1 cellular context compared by ENCODE assay signal in genomic region chr4:146175541-146176453, GRCh38.
TF ChIP-seq lines count a peak whose summit lies in the region.

LSM6 (plus strand) TSS chr4:146175718; CDS start chr4:146182922, 7,204 bp downstream.

TF ChIP-seq in HepG2, 621 proteins besides CTCF, POLR2A, EP300 and RAD21 (continued from another document and continues in another):
- TF ChIP-seq RBM39 (IDR thresholded peaks at IDR 0.05; ENCODE audit: low read depth, low read length, poor library complexity, severe bottlenecking) (peak; percentile 65), RNF2 (conservative IDR thresholded peaks at IDR 0.05; ENCODE audit: low read depth) (peak; percentile 76), ZNF253 (CRISPR knock-in tag; IDR thresholded peaks at IDR 0.05; ENCODE audit: borderline replicate concordance) (peak; percentile 73; the same call in 1 of the 2 replicates), TOPORS (CRISPR knock-in tag; IDR thresholded peaks at IDR 0.05) (no peak), ZBTB25 (CRISPR knock-in tag; IDR thresholded peaks at IDR 0.05) (peak; percentile 32; the same call in 1 of the 2 replicates), HES4 (CRISPR knock-in tag; IDR thresholded peaks at IDR 0.05; ENCODE audit: borderline replicate concordance) (peak; percentile 41; the same call in 1 of the 2 replicates), ZNF556 (CRISPR knock-in tag; IDR thresholded peaks at IDR 0.05; ENCODE audit: borderline replicate concordance) (peak; percentile 74; the same call in 1 of the 2 replicates), ZFP62 (CRISPR knock-in tag; IDR thresholded peaks at IDR 0.05) (no peak), TGIF2 (CRISPR knock-in tag; IDR thresholded peaks at IDR 0.05) (no peak), CAMTA2 (CRISPR knock-in tag; IDR thresholded peaks at IDR 0.05; ENCODE audit: borderline replicate concordance) (peak; percentile 80; the same call in 1 of the 2 replicates), DPF2 (CRISPR knock-in tag; IDR thresholded peaks at IDR 0.05; ENCODE audit: borderline replicate concordance, low read depth) (no peak), ATAD3A (CRISPR knock-in tag; IDR thresholded peaks at IDR 0.05) (no peak), ZNF570 (CRISPR knock-in tag; IDR thresholded peaks at IDR 0.05; ENCODE audit: borderline replicate concordance) (no peak), ZNF549 (CRISPR knock-in tag; IDR thresholded peaks at IDR 0.05) (no peak), SMAD9 (CRISPR knock-in tag; IDR thresholded peaks at IDR 0.05) (no peak), ZNF713 (CRISPR knock-in tag; IDR thresholded peaks at IDR 0.05) (no peak), MTF2 (CRISPR knock-in tag; IDR thresholded peaks at IDR 0.05; ENCODE audit: borderline replicate concordance) (peak; percentile 67; the same call in 1 of the 2 replicates), YEATS2 (CRISPR knock-in tag; IDR thresholded peaks at IDR 0.05; ENCODE audit: borderline replicate concordance) (peak; percentile 81; the same call in 1 of the 2 replicates), ZNF142 (CRISPR knock-in tag; IDR thresholded peaks at IDR 0.05) (0 out of 2 replicates have a peak, but pooled peaks have one; percentile 77), ZHX1 (CRISPR knock-in tag; IDR thresholded peaks at IDR 0.05; ENCODE audit: low read depth) (0 out of 2 replicates have a peak, but pooled peaks have one; percentile 21), NR2C2 (CRISPR knock-in tag; IDR thresholded peaks at IDR 0.05; ENCODE audit: borderline replicate concordance) (peak; percentile 41; the same call in 1 of the 2 replicates), GMEB1 (CRISPR knock-in tag; IDR thresholded peaks at IDR 0.05; ENCODE audit: borderline replicate concordance) (0 out of 2 replicates have a peak, but pooled peaks have one; percentile 55), ZFP41 (CRISPR knock-in tag; IDR thresholded peaks at IDR 0.05; ENCODE audit: borderline replicate concordance) (0 out of 2 replicates have a peak, but pooled peaks have one; percentile 47), TBX2 (CRISPR knock-in tag; IDR thresholded peaks at IDR 0.05; ENCODE audit: borderline replicate concordance) (peak; percentile 54; the same call in 1 of the 2 replicates), KLF16 (CRISPR knock-in tag; IDR thresholded peaks at IDR 0.05) (peak in 1 of 2 experiments; percentile 66; a peak in 1 of 4 replicates), ZNF318 (CRISPR knock-in tag; IDR thresholded peaks at IDR 0.05) (0 out of 2 replicates have a peak, but pooled peaks have one; percentile 47), HCFC1 (IDR thresholded peaks at IDR 0.05; ENCODE audit: low read depth, low read length) (peak; percentile 34; the same call in 1 of the 2 replicates), TARDBP (CRISPR knock-in tag; IDR thresholded peaks at IDR 0.05) (peak; percentile 51; the same call in 1 of the 2 replicates), POLR2AphosphoS5 (IDR thresholded peaks at IDR 0.05; ENCODE audit: low read depth, low read length) (peak; percentile 74), MTA3 (CRISPR knock-in tag; IDR thresholded peaks at IDR 0.05) (no peak), HDAC1 (CRISPR knock-in tag; IDR thresholded peaks at IDR 0.05) (peak; percentile 57), GPBP1L1 (CRISPR knock-in tag; IDR thresholded peaks at IDR 0.05) (no peak), SMAD3 (CRISPR knock-in tag; IDR thresholded peaks at IDR 0.05) (0 out of 2 replicates have a peak, but pooled peaks have one; percentile 39), SALL1 (CRISPR knock-in tag; IDR thresholded peaks at IDR 0.05) (peak; percentile 35; the same call in 1 of the 2 replicates)
